ENCODE assay signal across 8 cellular contexts in genomic region chr4:184734758-184735157, GRCh38. TPM values are rescaled to one million over a fixed set of nuclear protein-coding genes. Genes with fewer than 3 reads are reported as not detected.
DNase-seq lines count a peak whose midpoint lies in the region; ATAC-seq, FAIRE-seq and TF ChIP-seq lines count a peak whose summit lies in the region.

No MANE protein-coding gene starts in this region.

- CTCF ChIA-PET in activated CD8-positive, alpha-beta memory T cell treated with anti-CD3 and anti-CD28 coated beads, Interleukin-2, amount 10 ng/mL, durations not matched to agents 7 days and 5 days (lab: Charles Lee), result interaction anchor here (0.6 to 3.4 kb wide), 11 partner anchors 12 to 471 kb away, joined by 3 to 24 read pairs (median 5); partner anchors contain the start of genes CASP3 and PRIMPOL

- no peaks in the 10 kb centered on the region for H3K27me3 Mint-ChIP-seq in activated CD8-positive, alpha-beta memory T cell treated with anti-CD3 and anti-CD28 coated beads, Interleukin-2, amount 10 ng/mL, durations not matched to agents 7 days and 5 days
- H3K27me3 Mint-ChIP-seq in activated T-helper 1 cell treated with anti-CD3 and anti-CD28 coated beads, Interleukin-12 subunit alpha, Interleukin-12 subunit beta, Interleukin-2, Interleukin-4 antibody, amounts not matched to agents 30 ng/mL and 10 ng/mL and 1 ng/mL, durations not matched to agents 14 hours and 24 hours and 36 hours (ENCODE audit: insufficient read depth), result no peaks in the 10 kb centered on the region

- DNase-seq in activated CD8-positive, alpha-beta memory T cell treated with anti-CD3 and anti-CD28 coated beads, Interleukin-2, amount 10 ng/mL, durations not matched to agents 7 days and 5 days, result no peak
- DNase-seq in activated CD8-positive, alpha-beta memory T cell treated with anti-CD3 and anti-CD28 coated beads, Interleukin-2, amount 50 U/mL, for 48 hours, result no peak
- no peak for DNase-seq in activated T-helper 1 cell treated with anti-CD3 and anti-CD28 coated beads, Interleukin-12 subunit alpha, Interleukin-12 subunit beta, Interleukin-2, Interleukin-4 antibody, amounts not matched to agents 30 ng/mL and 10 ng/mL and 1 ng/mL, durations not matched to agents 14 hours and 24 hours and 36 hours (ENCODE audit: low spot score)
- no peak for DNase-seq in kidney
- DNase-seq in NCI-H2196 treated with DMSO at 0.1 percent for 48 hours (lab: John Stamatoyannopoulos, UW; ENCODE audit: unreplicated experiment), result no peak
- DNase-seq in NCI-H748 treated with DMSO at 0.1 percent for 48 hours (lab: John Stamatoyannopoulos, UW), result no peak
- no peak for DNase-seq in HK-2 (ENCODE audit: unreplicated experiment)

- H3K36me3 ChIP-seq in kidney (ENCODE audit: control insufficient read depth in 1 of 2, insufficient read depth in 2 of 2, low read length in 2 of 2) (no peaks in the 10 kb centered on the region), subcutaneous abdominal adipose tissue (ENCODE audit: control insufficient read depth in 5 of 5, insufficient read depth in 5 of 5, low read length in 5 of 5) (no peaks in the 10 kb centered on the region)

- FAIRE-seq in kidney (lab: Jason Lieb, UNC), result no peak

- H3K36me3 Mint-ChIP-seq in activated CD8-positive, alpha-beta memory T cell treated with anti-CD3 and anti-CD28 coated beads, Interleukin-2, amount 10 ng/mL, durations not matched to agents 7 days and 5 days, result peaks cover 26% of the 10 kb centered on the region
- peaks cover 9% of the 10 kb centered on the region for H3K36me3 Mint-ChIP-seq in activated T-helper 1 cell treated with anti-CD3 and anti-CD28 coated beads, Interleukin-12 subunit alpha, Interleukin-12 subunit beta, Interleukin-2, Interleukin-4 antibody, amounts not matched to agents 30 ng/mL and 10 ng/mL and 1 ng/mL, durations not matched to agents 14 hours and 24 hours and 36 hours (ENCODE audit: low read depth)

- peak overlapping the region; percentile 90 to 91 for H3K4me3 ChIP-seq in kidney (ENCODE audit: low read length in 2 of 2)
- H3K4me3 ChIP-seq in subcutaneous abdominal adipose tissue (ENCODE audit: low read depth in 1 of 5, low read length in 5 of 5), result peak overlapping the region; percentile 84 to 89 (median 87)

- H3K9me3 ChIP-seq in kidney (ENCODE audit: control insufficient read depth in 1 of 2, low read length in 2 of 2) (no peaks in the 10 kb centered on the region), subcutaneous abdominal adipose tissue (ENCODE audit: control insufficient read depth in 5 of 5, low read length in 5 of 5) (no peaks in the 10 kb centered on the region)

- no peaks in the 10 kb centered on the region for H3K27me3 ChIP-seq in subcutaneous abdominal adipose tissue (ENCODE audit: control insufficient read depth in 5 of 5, insufficient read depth in 4 of 5, low read length in 5 of 5)

- intact Hi-C loops in activated T-helper 1 cell treated with anti-CD3 and anti-CD28 coated beads, Interleukin-12 subunit alpha, Interleukin-12 subunit beta, Interleukin-2, Interleukin-4 antibody, amounts not matched to agents 30 ng/mL and 10 ng/mL and 1 ng/mL, durations not matched to agents 14 hours and 24 hours and 36 hours (cut with micrococcal nuclease), result loop anchor here (1.0 to 10.0 kb wide), 14 partner anchors 28 to 1230 kb away; partner anchors contain the start of genes CASP3, ING2, IRF2 and PRIMPOL
- intact Hi-C loops in kidney (cut with DNase I), result no loop called here

- TF ChIP-seq CTCF in kidney (IDR thresholded peaks at IDR 0.05; ENCODE audit: borderline replicate concordance, extremely low read depth, insufficient read depth), result no peak

- H3K27ac ChIP-seq in kidney (ENCODE audit: low read depth in 2 of 2, low read length in 2 of 2) (peak overlapping the region in 1 of 2 donors; percentile 53), subcutaneous abdominal adipose tissue (ENCODE audit: low read depth, low read length) (no peak overlapping the region)

- peak overlapping the region; percentile 92 for H3K27ac Mint-ChIP-seq in activated CD8-positive, alpha-beta memory T cell treated with anti-CD3 and anti-CD28 coated beads, Interleukin-2, amount 10 ng/mL, durations not matched to agents 7 days and 5 days
- H3K27ac Mint-ChIP-seq in activated T-helper 1 cell treated with anti-CD3 and anti-CD28 coated beads, Interleukin-12 subunit alpha, Interleukin-12 subunit beta, Interleukin-2, Interleukin-4 antibody, amounts not matched to agents 30 ng/mL and 10 ng/mL and 1 ng/mL, durations not matched to agents 14 hours and 24 hours and 36 hours, result peak overlapping the region; percentile 95

- ATAC-seq in activated CD8-positive, alpha-beta memory T cell treated with anti-CD3 and anti-CD28 coated beads, Interleukin-2, amount 10 ng/mL, durations not matched to agents 7 days and 5 days, result no peak

- H3K4me3 Mint-ChIP-seq in activated CD8-positive, alpha-beta memory T cell treated with anti-CD3 and anti-CD28 coated beads, Interleukin-2, amount 10 ng/mL, durations not matched to agents 7 days and 5 days, result peak overlapping the region; percentile 95
- H3K4me3 Mint-ChIP-seq in activated T-helper 1 cell treated with anti-CD3 and anti-CD28 coated beads, Interleukin-12 subunit alpha, Interleukin-12 subunit beta, Interleukin-2, Interleukin-4 antibody, amounts not matched to agents 30 ng/mL and 10 ng/mL and 1 ng/mL, durations not matched to agents 14 hours and 24 hours and 36 hours, result peak overlapping the region; percentile 94

- no peaks in the 10 kb centered on the region for H3K9me3 Mint-ChIP-seq in activated CD8-positive, alpha-beta memory T cell treated with anti-CD3 and anti-CD28 coated beads, Interleukin-2, amount 10 ng/mL, durations not matched to agents 7 days and 5 days (ENCODE audit: low read depth)
- no peaks in the 10 kb centered on the region for H3K9me3 Mint-ChIP-seq in activated T-helper 1 cell treated with anti-CD3 and anti-CD28 coated beads, Interleukin-12 subunit alpha, Interleukin-12 subunit beta, Interleukin-2, Interleukin-4 antibody, amounts not matched to agents 30 ng/mL and 10 ng/mL and 1 ng/mL, durations not matched to agents 14 hours and 24 hours and 36 hours

- peaks cover 0 to 7% of the 10 kb centered on the region in 2 donors for H3K4me1 ChIP-seq in kidney (ENCODE audit: control insufficient read depth in 1 of 2, insufficient read depth in 1 of 2, low read depth in 1 of 2, low read length in 2 of 2)
- peaks cover 0 to 27% (median 23%) of the 10 kb centered on the region in 5 donors for H3K4me1 ChIP-seq in subcutaneous abdominal adipose tissue (ENCODE audit: control insufficient read depth in 5 of 5, insufficient read depth in 5 of 5, low read length in 5 of 5)

- peak overlapping the region in 1 of 2 donors; percentile 72 for H3K9ac ChIP-seq in kidney (ENCODE audit: low read length in 2 of 2)
- H3K9ac ChIP-seq in subcutaneous abdominal adipose tissue (ENCODE audit: low read length in 5 of 5), result peak overlapping the region in 3 of 5 donors; percentile 60 to 78 (median 78)

- peaks cover 38% of the 10 kb centered on the region for H3K4me1 Mint-ChIP-seq in activated CD8-positive, alpha-beta memory T cell treated with anti-CD3 and anti-CD28 coated beads, Interleukin-2, amount 10 ng/mL, durations not matched to agents 7 days and 5 days
- H3K4me1 Mint-ChIP-seq in activated T-helper 1 cell treated with anti-CD3 and anti-CD28 coated beads, Interleukin-12 subunit alpha, Interleukin-12 subunit beta, Interleukin-2, Interleukin-4 antibody, amounts not matched to agents 30 ng/mL and 10 ng/mL and 1 ng/mL, durations not matched to agents 14 hours and 24 hours and 36 hours (ENCODE audit: low read depth), result peaks cover 49% of the 10 kb centered on the region

RNA-seq across cellular contexts. Expression of gene CENPU, which starts 0.9 kb away (rescaled TPM):
- 10 to 100 TPM; 71.9 to 74.7 TPM for total RNA-seq in activated CD8-positive, alpha-beta memory T cell treated with anti-CD3 and anti-CD28 coated beads, Interleukin-2, amount 10 ng/mL, durations not matched to agents 7 days and 5 days
- 78.3 and 80.3 TPM in 2 replicates for total RNA-seq in activated T-helper 1 cell treated with anti-CD3 and anti-CD28 coated beads, Interleukin-12 subunit alpha, Interleukin-12 subunit beta, Interleukin-2, Interleukin-4 antibody, amounts not matched to agents 30 ng/mL and 10 ng/mL and 1 ng/mL, durations not matched to agents 14 hours and 24 hours and 36 hours
- total RNA-seq in kidney, result 2.5 TPM
- polyA plus RNA-seq in kidney (ENCODE audit: insufficient read depth, low read depth, low replicate concordance), result 2.2 TPM

Comparison
In these comparisons a context has a peak if more than half of its experiments do, and no peak if none do; other contexts are left out.
1. RNA of gene CENPU, which starts 0.9 kb away (total RNA-seq): 78.3 to 80.3 TPM in activated T-helper 1 cell treated with anti-CD3 and anti-CD28 coated beads, Interleukin-12 subunit alpha, Interleukin-12 subunit beta, Interleukin-2, Interleukin-4 antibody, amounts not matched to agents 30 ng/mL and 10 ng/mL and 1 ng/mL, durations not matched to agents 14 hours and 24 hours and 36 hours and 71.9 to 74.7 TPM in activated CD8-positive, alpha-beta memory T cell treated with anti-CD3 and anti-CD28 coated beads, Interleukin-2, amount 10 ng/mL, durations not matched to agents 7 days and 5 days; 2.5 TPM in kidney (single experiment); every median in the first group is over 10 times any median in the second.